ENCODE assay signal across 12 cellular contexts in genomic region chr5:35668794-35669193, GRCh38. TPM values are rescaled to one million over a fixed set of nuclear protein-coding genes. Genes with fewer than 3 reads are reported as not detected.
DNase-seq lines count a peak whose midpoint lies in the region; ATAC-seq and TF ChIP-seq lines count a peak whose summit lies in the region.
"Had no signal": no experiment of that assay in that cellular context is flagged by ENCODE, and none has a peak within 500 bp of the region (broad histone marks: within the 10 kb centered on the region; RNA-seq: fewer than 3 reads in every experiment).

No MANE protein-coding gene starts in this region.

- H3K27me3 Mint-ChIP-seq in stimulated activated naive CD8-positive, alpha-beta T cell treated with anti-CD3 and anti-CD28 coated beads, Interleukin-15, Interleukin-2, amounts not matched to agents 100 ng/mL and 50 ng/mL, for 24 hours: no peaks in the 10 kb centered on the region
- H3K27me3 Mint-ChIP-seq in central memory CD8-positive, alpha-beta T cell: no peaks in the 10 kb centered on the region

- intact Hi-C loops in OCI-LY7 (cut with micrococcal nuclease; ENCODE audit: unreplicated experiment): no loop called here

- no peaks in the 10 kb centered on the region for H3K79me2 ChIP-seq in OCI-LY7 (ENCODE audit: insufficient read depth, low read depth, low read length)

- H3K27ac Mint-ChIP-seq in stimulated activated naive CD8-positive, alpha-beta T cell treated with anti-CD3 and anti-CD28 coated beads, Interleukin-15, Interleukin-2, amounts not matched to agents 100 ng/mL and 50 ng/mL, for 24 hours: peak overlapping the region; percentile 32
- H3K27ac Mint-ChIP-seq in central memory CD8-positive, alpha-beta T cell (ENCODE audit: low read depth): peak overlapping the region; percentile 91

- H3K4me3 Mint-ChIP-seq in stimulated activated naive CD8-positive, alpha-beta T cell treated with anti-CD3 and anti-CD28 coated beads, Interleukin-15, Interleukin-2, amounts not matched to agents 100 ng/mL and 50 ng/mL, for 24 hours: no peak overlapping the region
- no peak overlapping the region for H3K4me3 Mint-ChIP-seq in central memory CD8-positive, alpha-beta T cell

- peaks cover 27% of the 10 kb centered on the region for H3K36me3 Mint-ChIP-seq in stimulated activated naive CD8-positive, alpha-beta T cell treated with anti-CD3 and anti-CD28 coated beads, Interleukin-15, Interleukin-2, amounts not matched to agents 100 ng/mL and 50 ng/mL, for 24 hours (ENCODE audit: low read depth)
- peaks cover 3% of the 10 kb centered on the region for H3K36me3 Mint-ChIP-seq in central memory CD8-positive, alpha-beta T cell (ENCODE audit: insufficient read depth)

- BruUV-seq in OCI-LY7 (replicated peaks; lab: Mats Ljungman, UMichigan): no TSS peak

- ATAC-seq in stimulated activated naive CD8-positive, alpha-beta T cell treated with anti-CD3 and anti-CD28 coated beads, Interleukin-15, Interleukin-2, amounts not matched to agents 100 U/mL and 50 U/mL, for 24 hours: no peak
- no peak for ATAC-seq in central memory CD8-positive, alpha-beta T cell (replicated peaks; ENCODE audit: extremely low read depth, poor library complexity, severe bottlenecking)
- ATAC-seq in GM19328 (IDR thresholded peaks at IDR 0.05; ENCODE audit: unreplicated experiment): no peak

- peaks cover 76% of the 10 kb centered on the region for H3K4me1 Mint-ChIP-seq in stimulated activated naive CD8-positive, alpha-beta T cell treated with anti-CD3 and anti-CD28 coated beads, Interleukin-15, Interleukin-2, amounts not matched to agents 100 ng/mL and 50 ng/mL, for 24 hours (ENCODE audit: low read depth)
- H3K4me1 Mint-ChIP-seq in central memory CD8-positive, alpha-beta T cell: peaks cover 59% of the 10 kb centered on the region

- H3K9me3 ChIP-seq in OCI-LY7 (ENCODE audit: low read length): peaks cover 5% of the 10 kb centered on the region; the same call in 1 of the 2 replicates

- no peak overlapping the region for H3K4me3 ChIP-seq in OCI-LY7 (ENCODE audit: low read depth, low read length, poor library complexity, severe bottlenecking)

- no peak for TF ChIP-seq CTCF in OCI-LY7 (conservative IDR thresholded peaks at IDR 0.05; ENCODE audit: low read length)

- DNase-seq in stimulated activated naive CD8-positive, alpha-beta T cell treated with anti-CD3 and anti-CD28 coated beads, Interleukin-15, Interleukin-2, amounts not matched to agents 100 U/mL and 50 U/mL, for 24 hours: no peak
- no peak for DNase-seq in OCI-LY7 (ENCODE audit: low spot score)
- no peak for DNase-seq in central memory CD8-positive, alpha-beta T cell (ENCODE audit: low spot score in 2 of 2)
- no peak for DNase-seq in COR-L47 (lab: John Stamatoyannopoulos, UW)
- DNase-seq in CD1c-positive myeloid dendritic cell (ENCODE audit: extremely low spot score): no peak
- DNase-seq: DMS 273 treated with DMSO at 0.1 percent for 48 hours, NCI-H1092 treated with DMSO at 0.1 percent for 48 hours, NCI-H1694 treated with DMSO at 0.1 percent for 48 hours, NCI-H446 had no signal

- peak overlapping the region; percentile 2; the same call in 1 of the 2 replicates for H3K4me2 ChIP-seq in OCI-LY7 (ENCODE audit: low read length)

- CTCF ChIA-PET in OCI-LY7 (lab: Charles Lee; ENCODE audit: unreplicated experiment): no interaction called here

- POLR2A ChIA-PET in OCI-LY7 (lab: Charles Lee): interaction anchor here (1.2 to 2.5 kb wide), 4 partner anchors 9 to 18 kb away, joined by 3 to 10 read pairs (median 6); no protein-coding TSS in a partner anchor

- H4K20me1 ChIP-seq in OCI-LY7 (ENCODE audit: insufficient read depth, low read length): no peaks in the 10 kb centered on the region

- H3K4me1 ChIP-seq in OCI-LY7 (ENCODE audit: insufficient read depth, low read length, poor library complexity, severe bottlenecking): peaks cover 34% of the 10 kb centered on the region

- H3K9me2 ChIP-seq in OCI-LY7 (ENCODE audit: insufficient read depth, low read length): no peaks in the 10 kb centered on the region

- no peaks in the 10 kb centered on the region for H3K9me3 Mint-ChIP-seq in stimulated activated naive CD8-positive, alpha-beta T cell treated with anti-CD3 and anti-CD28 coated beads, Interleukin-15, Interleukin-2, amounts not matched to agents 100 ng/mL and 50 ng/mL, for 24 hours
- H3K9me3 Mint-ChIP-seq in central memory CD8-positive, alpha-beta T cell: no peaks in the 10 kb centered on the region

- no peaks in the 10 kb centered on the region for H3K36me3 ChIP-seq in OCI-LY7 (ENCODE audit: insufficient read depth, low read length)

- H2AFZ ChIP-seq in OCI-LY7 (ENCODE audit: low read length): peak overlapping the region; percentile 80

- H3K27ac ChIP-seq in OCI-LY7 (ENCODE audit: low read depth, low read length, poor library complexity, severe bottlenecking): no peak overlapping the region
- H3K27ac ChIP-seq: HL-60 had no signal

RNA-seq across cellular contexts. Expression of gene SPEF2, which starts 51.1 kb away (rescaled TPM):
- total RNA-seq in OCI-LY7 (2014; rRNA removed; shearing (Covaris generic)): 0.03 TPM in 1 of 2 replicates, not detected in the other
- not detected in 2 replicates for total RNA-seq in OCI-LY7 (2022)
